In the genomic region with DNA sequence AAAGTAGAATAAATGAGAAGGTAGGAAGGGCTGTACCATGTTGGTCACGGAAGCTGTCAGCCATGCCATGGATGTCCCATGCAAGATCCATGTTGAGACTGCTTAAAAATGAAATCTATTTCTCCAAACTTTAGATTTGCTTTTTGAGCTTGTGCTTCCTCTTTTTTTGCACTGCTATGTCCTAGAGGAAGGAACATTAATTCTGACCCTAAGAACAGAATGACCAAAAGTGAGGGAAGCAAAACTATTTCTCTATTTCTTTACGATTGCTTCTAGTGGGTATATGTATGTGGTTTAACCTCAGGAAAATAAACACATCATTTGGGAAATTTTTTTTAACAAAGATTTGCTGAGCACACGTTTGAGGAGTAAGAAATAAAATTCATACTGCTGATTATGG, we compare ENCODE assay signal across 16 cellular contexts.
DNase-seq lines count a peak whose midpoint lies in the region; ATAC-seq and TF ChIP-seq lines count a peak whose summit lies in the region.
"Had no signal": no experiment of that assay in that cellular context is flagged by ENCODE, and none has a peak within 500 bp of the region (broad histone marks: within the 10 kb centered on the region; RNA-seq: fewer than 3 reads in every experiment).

No MANE protein-coding gene starts in this region.

- TF ChIP-seq POLR2A in gastroesophageal sphincter (IDR thresholded peaks at IDR 0.05): no peak

- no peak for DNase-seq in activated naive CD4-positive, alpha-beta T cell treated with Interleukin-2 at 50 U/mL for 16 hours
- DNase-seq in T-helper 17 cell: no peak
- DNase-seq in superior temporal gyrus (ENCODE audit: extremely low spot score): peak; percentile 8
- DNase-seq in endodermal cell: no peak
- no peak for DNase-seq in DMS153 (lab: John Stamatoyannopoulos, UW)
- no peak for DNase-seq in iPS-NIHi11 (ENCODE audit: low spot score)
- DNase-seq: body of pancreas; effector CD4-positive, alpha-beta T cell; midbrain; NCI-H2081; NCI-H82; SJCRH30 had no signal

- H3K4me3 ChIP-seq in gastroesophageal sphincter (no peak overlapping the region), endodermal cell (ENCODE audit: low read length) (no peak overlapping the region)
- H3K4me3 ChIP-seq: body of pancreas, SJCRH30 had no signal

- WGBS in gastroesophageal sphincter (ENCODE audit: low coverage in 1 of 2), 2 donors: 77% methylated on average over 3 of the region's 3 CpGs
- 90 to 94% methylated on average over 3 of the region's 3 CpGs for WGBS in endodermal cell (ENCODE audit: insufficient coverage in 1 of 2, insufficient read length in 1 of 2), 2 experiments

- peaks cover 0 to 33% (median 0%) of the 10 kb centered on the region in 3 donors for H3K4me1 ChIP-seq in gastroesophageal sphincter
- H3K4me1 ChIP-seq in endodermal cell (ENCODE audit: control insufficient read depth, insufficient read depth, low read length): no peaks in the 10 kb centered on the region
- H3K4me1 ChIP-seq: body of pancreas, parathyroid adenoma had no signal

- H3K9me3 ChIP-seq in T-helper 17 cell (ENCODE audit: control insufficient read depth, low read length, poor library complexity, severe bottlenecking) (no peaks in the 10 kb centered on the region), gastroesophageal sphincter (no peaks in the 10 kb centered on the region), endodermal cell (ENCODE audit: control insufficient read depth, low read length) (no peaks in the 10 kb centered on the region)
- H3K9me3 ChIP-seq: body of pancreas, SJCRH30 had no signal

- H3K4me3 Mint-ChIP-seq in activated naive CD4-positive, alpha-beta T cell treated with anti-CD3 and anti-CD28 coated beads, Interleukin-2, amount 50 U/mL, for 24 hours: no peak overlapping the region
- H3K4me3 Mint-ChIP-seq in T-helper 17 cell (no peak overlapping the region), endodermal cell (no peak overlapping the region)

- TF ChIP-seq CTCF in gastroesophageal sphincter (IDR thresholded peaks at IDR 0.05): no peak
- TF ChIP-seq CTCF in endodermal cell (conservative IDR thresholded peaks at IDR 0.05): no peak

- no peak overlapping the region for H3K9ac ChIP-seq in endodermal cell (ENCODE audit: extremely low read depth, low read length, poor library complexity, severe bottlenecking)
- H3K9ac ChIP-seq: parathyroid adenoma had no signal

- peaks cover 37% of the 10 kb centered on the region for H3K4me1 Mint-ChIP-seq in activated naive CD4-positive, alpha-beta T cell treated with anti-CD3 and anti-CD28 coated beads, Interleukin-2, amount 50 U/mL, for 24 hours
- H3K4me1 Mint-ChIP-seq in T-helper 17 cell (peaks cover 25% of the 10 kb centered on the region), endodermal cell (no peaks in the 10 kb centered on the region)

- H3K36me3 Mint-ChIP-seq in activated naive CD4-positive, alpha-beta T cell treated with anti-CD3 and anti-CD28 coated beads, Interleukin-2, amount 50 U/mL, for 24 hours: peaks cover 23% of the 10 kb centered on the region
- H3K36me3 Mint-ChIP-seq in T-helper 17 cell (ENCODE audit: low read depth): peaks cover 6% of the 10 kb centered on the region
- H3K36me3 Mint-ChIP-seq in endodermal cell (ENCODE audit: low read depth): peaks cover 18% of the 10 kb centered on the region

- H3K9me3 Mint-ChIP-seq in activated naive CD4-positive, alpha-beta T cell treated with anti-CD3 and anti-CD28 coated beads, Interleukin-2, amount 50 U/mL, for 24 hours: no peaks in the 10 kb centered on the region
- H3K9me3 Mint-ChIP-seq in endodermal cell: no peaks in the 10 kb centered on the region

- peaks cover 0 to 68% of the 10 kb centered on the region in 2 donors for H3K36me3 ChIP-seq in gastroesophageal sphincter
- peaks cover 48% of the 10 kb centered on the region for H3K36me3 ChIP-seq in endodermal cell (ENCODE audit: control insufficient read depth, insufficient read depth, low read length)

- peak overlapping the region; percentile 91 for H3K27ac Mint-ChIP-seq in activated naive CD4-positive, alpha-beta T cell treated with anti-CD3 and anti-CD28 coated beads, Interleukin-2, amount 50 U/mL, for 24 hours
- peak overlapping the region; percentile 88 for H3K27ac Mint-ChIP-seq in T-helper 17 cell
- no peak overlapping the region for H3K27ac Mint-ChIP-seq in endodermal cell

- ATAC-seq in T-helper 17 cell (no peak), gastroesophageal sphincter (peak; percentile 5)
- ATAC-seq: body of pancreas, HCT116 had no signal

- H3K27me3 ChIP-seq in gastroesophageal sphincter: no peaks in the 10 kb centered on the region
- no peaks in the 10 kb centered on the region for H3K27me3 ChIP-seq in endodermal cell (ENCODE audit: control insufficient read depth, insufficient read depth, low read length, poor library complexity, severe bottlenecking)
- H3K27me3 ChIP-seq: body of pancreas, SJCRH30 had no signal

- H3K27me3 Mint-ChIP-seq in activated naive CD4-positive, alpha-beta T cell treated with anti-CD3 and anti-CD28 coated beads, Interleukin-2, amount 50 U/mL, for 24 hours: no peaks in the 10 kb centered on the region
- H3K27me3 Mint-ChIP-seq in T-helper 17 cell (no peaks in the 10 kb centered on the region), endodermal cell (ENCODE audit: insufficient read depth) (no peaks in the 10 kb centered on the region)

- TF ChIP-seq EP300 in gastroesophageal sphincter (IDR thresholded peaks at IDR 0.05): no peak

- H3K27ac ChIP-seq in gastroesophageal sphincter: peak overlapping the region in 1 of 4 donors; percentile 3
- H3K27ac ChIP-seq in endodermal cell (ENCODE audit: low read depth, low read length): no peak overlapping the region
- H3K27ac ChIP-seq: body of pancreas, parathyroid adenoma had no signal
